ENCODE assay signal across 8 cellular contexts in genomic region chr15:84653910-84654688, GRCh38. TPM values are rescaled to one million over a fixed set of nuclear protein-coding genes. Genes with fewer than 3 reads are reported as not detected.
A peak's percentile ranks its signal among the peaks of the same experiment; 100 is the strongest.
DNase-seq lines count a peak whose midpoint lies in the region; ATAC-seq and TF ChIP-seq lines count a peak whose summit lies in the region.

TSS of gene WDR73 (minus strand) at chr15:84654283. CDS start at chr15:84654274, 9 bp downstream.

- no peaks in the 10 kb centered on the region for H3K9me3 ChIP-seq in BE2C

- peaks cover 5% of the 10 kb centered on the region for H3K27me3 Mint-ChIP-seq in dendritic cell treated with granulocyte-macrophage colony-stimulating factor and Interleukin-4, amounts not matched to agents 40 ng/mL and 50 ng/mL, for 4 days

- no peaks in the 10 kb centered on the region for H3K9me3 Mint-ChIP-seq in dendritic cell treated with granulocyte-macrophage colony-stimulating factor and Interleukin-4, amounts not matched to agents 40 ng/mL and 50 ng/mL, for 4 days

- H3K27me3 ChIP-seq in BE2C, result no peaks in the 10 kb centered on the region

- peak; percentile 98 for DNase-seq in BE2C
- peak; percentile 83 for DNase-seq in GM19240 (ENCODE audit: insufficient read length, low spot score)
- DNase-seq in NCI-H748 (lab: John Stamatoyannopoulos, UW; ENCODE audit: unreplicated experiment), result peak; percentile 92
- DNase-seq in activated CD4-positive, alpha-beta T cell treated with anti-CD3 and anti-CD28 coated beads, Interleukin-2, amount 50 U/mL, for 24 hours (ENCODE audit: low read depth in 1 of 2, low spot score in 1 of 2), result peak; percentile 96
- peak; percentile 97 for DNase-seq in left lobe of liver (ENCODE audit: low spot score)
- peak; percentile 95 for DNase-seq in stimulated activated CD4-positive, alpha-beta T cell treated with anti-CD3 and anti-CD28 coated beads, Interleukin-2, amount 100 ng/mL, for 4 hours (ENCODE audit: low read depth)

- peaks cover 7% of the 10 kb centered on the region for H3K4me1 ChIP-seq in BE2C

- H3K36me3 ChIP-seq in BE2C, result peaks cover 32% of the 10 kb centered on the region

- peak within 1 kb of the TSS; percentile 99 for H3K4me3 ChIP-seq in BE2C (ENCODE audit: low read depth, low read length)

- peaks cover 64% of the 10 kb centered on the region for H3K4me1 Mint-ChIP-seq in dendritic cell treated with granulocyte-macrophage colony-stimulating factor and Interleukin-4, amounts not matched to agents 40 ng/mL and 50 ng/mL, for 4 days (ENCODE audit: low read depth)

- H3K27ac Mint-ChIP-seq in dendritic cell treated with granulocyte-macrophage colony-stimulating factor and Interleukin-4, amounts not matched to agents 40 ng/mL and 50 ng/mL, for 4 days, result peak within 1 kb of the TSS; percentile 88

- intact Hi-C loops in dendritic cell treated with granulocyte-macrophage colony-stimulating factor and Interleukin-4, amounts not matched to agents 40 ng/mL and 50 ng/mL, for 4 days (cut with micrococcal nuclease), result loop anchor here (1.0 to 2.0 kb wide), 4 partner anchors 23 to 94 kb away; partner anchors contain the start of gene ZNF592

- peaks cover 44% of the 10 kb centered on the region for H3K36me3 Mint-ChIP-seq in dendritic cell treated with granulocyte-macrophage colony-stimulating factor and Interleukin-4, amounts not matched to agents 40 ng/mL and 50 ng/mL, for 4 days (ENCODE audit: low read depth)

- no peak for TF ChIP-seq CTCF in BE2C (IDR thresholded peaks at IDR 0.05; ENCODE audit: low read depth, low read length)

- ATAC-seq in HG03460 (IDR thresholded peaks at IDR 0.05; ENCODE audit: unreplicated experiment) (peak; percentile 82), left lobe of liver (peak; percentile 87)

- H3K4me3 Mint-ChIP-seq in dendritic cell treated with granulocyte-macrophage colony-stimulating factor and Interleukin-4, amounts not matched to agents 40 ng/mL and 50 ng/mL, for 4 days, result peak within 1 kb of the TSS; percentile 91

RNA-seq across cellular contexts. Expression of gene WDR73, which starts in this region (rescaled TPM):
- polyA plus RNA-seq in BE2C (2012; ENCODE audit: insufficient read depth, insufficient read length, low read depth), result 37.9 TPM
- 9.5 TPM for total RNA-seq in left lobe of liver

Comparison
In these comparisons a context has a peak if more than half of its experiments do, and no peak if none do; other contexts are left out.
1. Peak in every context shown above with its lines: DNase-seq, ATAC-seq and H3K4me3 ChIP-seq.